In the genomic region with DNA sequence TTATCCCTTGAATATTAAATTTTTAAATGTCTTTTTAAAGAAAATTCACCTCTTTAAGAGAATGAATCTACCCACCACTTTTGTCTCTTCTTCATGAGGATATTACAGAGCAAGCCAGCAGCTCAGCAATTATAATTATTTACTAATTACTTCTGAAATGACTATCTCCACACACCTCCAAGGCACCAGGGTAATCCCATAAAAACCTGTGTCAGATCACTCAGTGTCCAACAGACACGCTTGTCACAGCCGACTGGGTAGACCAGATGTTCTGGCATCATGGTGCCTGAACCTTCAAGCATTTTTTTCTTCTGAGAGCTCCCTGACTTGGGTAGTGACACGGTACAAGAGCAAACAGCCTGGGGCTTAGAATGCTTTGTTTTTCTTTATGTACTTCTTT, we compare ENCODE assay signal across 18 cellular contexts.
"Had no signal": no experiment of that assay in that cellular context is flagged by ENCODE, and none has a peak within 500 bp of the region (broad histone marks: within the 10 kb centered on the region; RNA-seq: fewer than 3 reads in every experiment).

No MANE protein-coding gene starts in this region.

- H3K27me3 ChIP-seq: ascending aorta, hepatocyte, tibial nerve, uterus had no signal

- ATAC-seq: activated naive CD8-positive, alpha-beta T cell treated with anti-CD3 and anti-CD28 coated beads, Interleukin-2, amount 50 U/mL, for 24 hours; right cardiac atrium had no signal

- H3K27ac ChIP-seq: ascending aorta, hepatocyte, skin epidermis, tibial nerve, uterus had no signal

- H3K4me3 ChIP-seq: ascending aorta, hepatocyte, lung, skin epidermis, tibial nerve, uterus had no signal

- DNase-seq: activated CD4-positive, alpha-beta T cell treated with anti-CD3 and anti-CD28 coated beads, Interleukin-2, amount 10 ng/mL, durations not matched to agents 7 days and 5 days; activated CD8-positive, alpha-beta memory T cell treated with anti-CD3 and anti-CD28 coated beads for 24 hours; activated naive CD4-positive, alpha-beta T cell treated with anti-CD3 and anti-CD28 coated beads for 36 hours; activated naive CD8-positive, alpha-beta T cell treated with anti-CD3 and anti-CD28 coated beads, Interleukin-2, amount 50 U/mL, for 24 hours; activated T-cell treated with anti-CD3 and anti-CD28 coated beads for 4 hours; dermis blood vessel endothelial cell; islet precursor cell; nephron progenitor cell; right cardiac atrium; stimulated activated CD4-positive, alpha-beta T cell treated with anti-CD3 and anti-CD28 coated beads, Interleukin-15, amount 100 ng/mL, for 24 hours; stimulated activated CD4-positive, alpha-beta T cell treated with anti-CD3 and anti-CD28 coated beads, Interleukin-4, amount 100 ng/mL, for 24 hours; stimulated activated naive CD4-positive, alpha-beta T cell; uterus had no signal

- H3K9me3 ChIP-seq: ascending aorta, tibial nerve, uterus had no signal

- H3K36me3 ChIP-seq: ascending aorta, uterus had no signal
